29 cellular contexts compared by ENCODE assay signal in the genomic region with DNA sequence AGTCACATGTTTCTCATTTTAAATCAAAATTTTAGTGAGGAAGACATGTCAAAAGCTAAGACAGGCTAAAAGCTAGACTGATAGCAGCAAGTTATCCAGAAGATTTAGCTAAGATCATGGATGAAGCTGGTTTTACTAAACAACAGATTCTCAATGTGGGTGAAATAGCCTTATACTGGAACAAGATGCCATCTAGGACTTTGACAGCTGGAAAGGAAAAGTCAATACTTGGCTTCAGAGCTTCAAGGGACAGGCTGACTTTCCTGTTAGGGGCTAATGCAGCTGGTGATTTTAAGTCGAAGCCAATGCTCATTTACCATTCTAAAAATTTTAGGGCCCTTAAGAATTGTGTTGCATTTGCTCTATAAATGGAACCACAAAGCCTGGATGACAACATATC.
"Had no signal": no experiment of that assay in that cellular context is flagged by ENCODE, and none has a peak within 500 bp of the region (broad histone marks: within the 10 kb centered on the region; RNA-seq: fewer than 3 reads in every experiment).

No MANE protein-coding gene starts in this region.

- H3K27ac Mint-ChIP-seq: dendritic cell treated with granulocyte-macrophage colony-stimulating factor and Interleukin-4, amounts not matched to agents 40 ng/mL and 50 ng/mL, for 4 days; effector memory CD8-positive, alpha-beta T cell; endodermal cell had no signal

- FAIRE-seq: colon, endometrium, endothelial cell of umbilical vein, frontal cortex had no signal

- H3K4me3 ChIP-seq: colonic mucosa, coronary artery, dorsolateral prefrontal cortex, esophagus muscularis mucosa, esophagus squamous epithelium, gastrocnemius medialis, gastroesophageal sphincter, heart left ventricle, heart right ventricle had no signal

- H3K4me1 ChIP-seq: colonic mucosa, esophagus muscularis mucosa, esophagus squamous epithelium, foreskin keratinocyte, gastrocnemius medialis, gastroesophageal sphincter, heart left ventricle, heart right ventricle had no signal

- H3K36me3 ChIP-seq: colonic mucosa, esophagus muscularis mucosa, esophagus squamous epithelium, gastrocnemius medialis, gastroesophageal sphincter, heart left ventricle, heart right ventricle had no signal

- H3K27me3 ChIP-seq: colonic mucosa, esophagus muscularis mucosa, esophagus squamous epithelium, foreskin keratinocyte, gastrocnemius medialis, gastroesophageal sphincter, heart left ventricle, heart right ventricle had no signal

- H3K27ac ChIP-seq: colonic mucosa, coronary artery, dorsolateral prefrontal cortex, epithelial cell of prostate, esophagus muscularis mucosa, esophagus squamous epithelium, foreskin keratinocyte, gastrocnemius medialis, gastroesophageal sphincter, heart left ventricle, heart right ventricle had no signal

- H3K27me3 Mint-ChIP-seq: dendritic cell treated with granulocyte-macrophage colony-stimulating factor and Interleukin-4, amounts not matched to agents 40 ng/mL and 50 ng/mL, for 4 days; effector memory CD8-positive, alpha-beta T cell had no signal

- ATAC-seq: effector memory CD8-positive, alpha-beta T cell; esophagus mucosa; foreskin keratinocyte; gastrocnemius medialis; gastroesophageal sphincter; heart left ventricle; heart right ventricle had no signal

- H3K9me3 ChIP-seq: colonic mucosa, esophagus muscularis mucosa, esophagus squamous epithelium, gastrocnemius medialis, gastroesophageal sphincter, heart left ventricle, heart right ventricle had no signal

- DNase-seq: colonic mucosa; cortex of kidney; dermis blood vessel endothelial cell; dorsolateral prefrontal cortex; effector CD4-positive, alpha-beta T cell; effector CD8-positive, alpha-beta T cell; effector memory CD4-positive, alpha-beta T cell; effector memory CD8-positive, alpha-beta T cell; endodermal cell; erythroblast; esophagus squamous epithelium; foreskin fibroblast; foreskin keratinocyte; foreskin melanocyte; gastrocnemius medialis; glutamatergic neuron; head of caudate nucleus; heart left ventricle; heart right ventricle had no signal

- H3K4me3 Mint-ChIP-seq: dendritic cell treated with granulocyte-macrophage colony-stimulating factor and Interleukin-4, amounts not matched to agents 40 ng/mL and 50 ng/mL, for 4 days; effector memory CD8-positive, alpha-beta T cell; endodermal cell had no signal

- H3K9me3 Mint-ChIP-seq: dendritic cell treated with granulocyte-macrophage colony-stimulating factor and Interleukin-4, amounts not matched to agents 40 ng/mL and 50 ng/mL, for 4 days; endodermal cell had no signal
